Comparison of ENCODE assay signal across 1 cellular context in the genomic region with DNA sequence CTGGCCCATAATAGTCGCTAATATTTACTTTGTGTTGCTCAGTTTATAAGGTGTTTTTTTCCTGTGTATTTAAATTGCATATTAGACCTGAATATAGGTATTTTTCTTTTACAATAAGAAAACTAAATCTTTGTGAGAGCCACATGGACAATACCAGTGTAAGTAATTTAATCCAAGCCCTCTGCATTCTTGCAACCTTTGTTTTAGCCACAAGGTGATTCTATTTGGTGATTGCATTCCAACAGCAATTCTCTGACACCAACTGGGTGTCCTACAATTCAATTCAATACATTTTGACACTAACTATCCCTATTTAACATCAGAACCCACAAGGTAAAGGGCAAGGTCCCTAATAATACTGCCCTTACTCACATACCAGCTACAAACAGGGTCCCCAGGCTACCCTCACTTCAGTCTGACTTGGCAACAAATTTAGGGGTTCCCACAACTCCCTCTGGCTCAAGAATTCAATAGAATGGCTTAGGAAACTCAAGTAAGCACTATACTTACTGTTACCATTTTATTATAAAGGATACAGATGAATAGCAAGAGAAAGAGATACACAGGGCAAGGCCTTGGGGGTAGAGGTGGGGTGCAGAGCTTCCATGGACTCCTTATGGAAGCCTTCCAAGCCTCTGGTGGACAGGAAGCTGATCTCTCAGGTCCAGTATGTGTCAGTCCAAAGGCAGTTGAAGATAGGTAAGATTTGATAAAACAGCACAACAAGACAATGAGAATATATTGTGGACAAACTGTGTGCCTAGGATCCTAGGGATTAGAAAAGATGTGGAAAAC.
TF ChIP-seq lines count a peak whose summit lies in the region.

No MANE protein-coding gene starts in this region.

TF ChIP-seq in K562, 482 proteins besides CTCF, POLR2A, EP300 and RAD21 (continued from another document):
- no peak for TF ChIP-seq SMAD3 (CRISPR knock-in tag; conservative IDR thresholded peaks at IDR 0.05)
